In genomic region chr4:56531149-56531770, GRCh38 we compare ENCODE assay signal across 1 cellular context.
TF ChIP-seq lines count a peak whose summit lies in the region.

No MANE protein-coding gene starts in this region.

TF ChIP-seq in HCT116, 20 proteins besides CTCF, POLR2A, EP300 and RAD21 (continued from another document):
- no peak for TF ChIP-seq EZH2phosphoT487 (IDR thresholded peaks at IDR 0.05; ENCODE audit: borderline replicate concordance)
